In the genomic region with DNA sequence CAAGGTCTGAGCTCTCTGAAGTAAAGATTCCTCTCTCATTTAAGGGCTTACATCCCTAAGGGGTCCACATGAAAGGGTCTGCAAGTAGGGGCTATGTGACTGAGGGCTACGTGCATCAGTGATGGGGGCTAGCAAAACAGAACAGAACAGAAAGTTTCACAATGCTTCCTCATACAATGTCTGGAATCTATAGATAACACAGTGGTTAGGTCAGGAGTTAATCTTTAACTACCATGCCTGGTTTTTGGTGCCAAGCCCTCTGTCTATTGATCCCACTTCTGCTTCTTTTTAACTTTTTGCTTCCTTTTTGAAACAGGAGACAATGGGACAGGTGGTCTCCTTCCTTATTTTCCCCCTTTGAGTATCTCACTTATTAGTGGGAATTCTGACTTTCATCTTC, we compare ENCODE assay signal across 17 cellular contexts.
"Had no signal": no experiment of that assay in that cellular context is flagged by ENCODE, and none has a peak within 500 bp of the region (broad histone marks: within the 10 kb centered on the region; RNA-seq: fewer than 3 reads in every experiment).

No MANE protein-coding gene starts in this region.

- H3K27me3 Mint-ChIP-seq: stimulated activated memory B cell treated with anti-CD40 and anti-IgM and Interleukin-4, amounts not matched to agents 10 μg/mL and 1 μg/mL and 100 μg/mL, for 72 hours had no signal

- H3K4me3 ChIP-seq: dorsolateral prefrontal cortex, gastroesophageal sphincter, lower lobe of right lung, tibial artery had no signal

- H3K36me3 Mint-ChIP-seq: stimulated activated memory B cell treated with anti-CD40 and anti-IgM and Interleukin-4, amounts not matched to agents 10 μg/mL and 1 μg/mL and 100 μg/mL, for 72 hours had no signal

- H3K27ac ChIP-seq: dorsolateral prefrontal cortex, gastroesophageal sphincter, lower lobe of right lung, tibial artery had no signal

- H3K27ac Mint-ChIP-seq: activated B cell treated with CpG ODN at 0.5 μM for 24 hours; activated CD8-positive, alpha-beta T cell treated with anti-CD3 and anti-CD28 coated beads, Interleukin-2, amount 10 ng/mL, durations not matched to agents 7 days and 5 days; activated naive CD4-positive, alpha-beta T cell treated with anti-CD3 and anti-CD28 coated beads, Interleukin-2, amount 50 U/mL, for 72 hours; activated T-cell treated with anti-CD3 and anti-CD28 coated beads, Interleukin-2, amount 50 U/mL, for 72 hours; endodermal cell; nephron; stimulated activated memory B cell treated with anti-CD40 and anti-IgM and Interleukin-4, amounts not matched to agents 10 μg/mL and 1 μg/mL and 100 μg/mL, for 72 hours had no signal

- H3K4me1 ChIP-seq: gastroesophageal sphincter, lower lobe of right lung, tibial artery had no signal

- H3K4me3 Mint-ChIP-seq: activated B cell treated with CpG ODN at 0.5 μM for 24 hours; activated CD8-positive, alpha-beta T cell treated with anti-CD3 and anti-CD28 coated beads, Interleukin-2, amount 10 ng/mL, durations not matched to agents 7 days and 5 days; activated T-cell treated with anti-CD3 and anti-CD28 coated beads, Interleukin-2, amount 50 U/mL, for 72 hours; endodermal cell; nephron; stimulated activated memory B cell treated with anti-CD40 and anti-IgM and Interleukin-4, amounts not matched to agents 10 μg/mL and 1 μg/mL and 100 μg/mL, for 72 hours had no signal

- ATAC-seq: activated CD8-positive, alpha-beta T cell treated with anti-CD3 and anti-CD28 coated beads, Interleukin-2, amount 10 ng/mL, durations not matched to agents 7 days and 5 days; gastroesophageal sphincter; left cardiac atrium; lower lobe of right lung; stimulated activated memory B cell treated with anti-CD40 and anti-IgM and Interleukin-4, amounts not matched to agents 10 μg/mL and 1 μg/mL and 100 μg/mL, for 72 hours had no signal

- DNase-seq: activated B cell treated with CpG ODN at 0.5 μM for 24 hours; activated CD8-positive, alpha-beta memory T cell treated with anti-CD3 and anti-CD28 coated beads, Interleukin-2, amount 50 U/mL, for 4 hours; activated CD8-positive, alpha-beta T cell treated with anti-CD3 and anti-CD28 coated beads, Interleukin-2, amount 10 ng/mL, durations not matched to agents 7 days and 5 days; activated gamma-delta T cell; dorsolateral prefrontal cortex; endodermal cell; left cardiac atrium; lower lobe of right lung; posterior cingulate gyrus; retina; stimulated activated CD4-positive, alpha-beta T cell treated with anti-CD3 and anti-CD28 coated beads, Interleukin-2, amount 100 ng/mL, for 48 hours; tibial artery had no signal

- H3K9me3 ChIP-seq: gastroesophageal sphincter, tibial artery had no signal

- H3K9me3 Mint-ChIP-seq: endodermal cell, nephron had no signal

- H3K4me1 Mint-ChIP-seq: activated B cell treated with CpG ODN at 0.5 μM for 24 hours; endodermal cell; nephron; stimulated activated memory B cell treated with anti-CD40 and anti-IgM and Interleukin-4, amounts not matched to agents 10 μg/mL and 1 μg/mL and 100 μg/mL, for 72 hours had no signal

- H3K36me3 ChIP-seq: gastroesophageal sphincter, lower lobe of right lung, tibial artery had no signal

- H3K27me3 ChIP-seq: dorsolateral prefrontal cortex, gastroesophageal sphincter, tibial artery had no signal
